ENCODE assay signal across 10 cellular contexts in the genomic region with DNA sequence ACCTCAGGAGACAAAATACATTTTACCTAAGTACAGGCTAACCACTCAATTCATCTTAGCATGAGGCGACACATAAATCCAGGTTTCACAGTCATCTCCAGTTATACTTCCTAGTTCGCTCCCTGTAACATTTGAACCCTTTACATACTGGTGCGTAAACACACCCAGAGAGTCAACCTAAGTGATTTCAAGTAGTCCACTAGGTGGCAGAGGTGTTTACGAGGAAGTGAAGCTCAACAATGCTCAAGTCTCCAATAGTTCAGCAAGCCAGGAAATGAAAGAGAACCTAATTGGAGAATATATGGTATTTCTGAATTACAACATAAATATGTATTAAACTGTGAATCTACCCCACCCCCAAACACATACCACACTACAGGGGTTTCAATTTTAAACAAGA.
DNase-seq lines count a peak whose midpoint lies in the region; ATAC-seq and TF ChIP-seq lines count a peak whose summit lies in the region.
"Had no signal": no experiment of that assay in that cellular context is flagged by ENCODE, and none has a peak within 500 bp of the region (broad histone marks: within the 10 kb centered on the region; RNA-seq: fewer than 3 reads in every experiment).

No MANE protein-coding gene starts in this region.

- peaks cover 2% of the 10 kb centered on the region for H3K27me3 Mint-ChIP-seq in neural progenitor cell (ENCODE audit: insufficient read depth, low read depth)

- no peaks in the 10 kb centered on the region for H3K79me2 ChIP-seq in neural progenitor cell (ENCODE audit: low read depth)

- ATAC-seq in GM18867 (IDR thresholded peaks at IDR 0.05; ENCODE audit: unreplicated experiment) = no peak
- ATAC-seq in HG03354 (IDR thresholded peaks at IDR 0.05; ENCODE audit: poor library complexity, severe bottlenecking, unreplicated experiment) = no peak
- ATAC-seq: activated CD8-positive, alpha-beta T cell treated with anti-CD3 and anti-CD28 coated beads, Interleukin-2, amount 10 ng/mL, durations not matched to agents 7 days and 5 days had no signal

- no peak overlapping the region for H3K9ac ChIP-seq in neural progenitor cell

- intact Hi-C loops in adrenal gland (cut with DNase I) = no loop called here

- no peak for TF ChIP-seq POLR2A in adrenal gland (IDR thresholded peaks at IDR 0.05)

- 72 to 92% (median 86%) methylated on average over 4 of the region's 4 CpGs for WGBS in adrenal gland, 4 donors

- DNase-seq in NOMO-1 treated with DMSO at 0.1 percent for 48 hours (lab: John Stamatoyannopoulos, UW; ENCODE audit: unreplicated experiment) (peak; percentile 9), NOMO-1 treated with dmso at 0.1 percent for 144 hours (lab: John Stamatoyannopoulos, UW; ENCODE audit: unreplicated experiment) (no peak), LoVo (ENCODE audit: low spot score) (peak; percentile 38), adrenal gland (peak in 1 of 7 donors; percentile 9), neural progenitor cell (ENCODE audit: low spot score) (peak; percentile 20), ureter (ENCODE audit: low spot score) (no peak)
- DNase-seq: activated CD8-positive, alpha-beta T cell treated with anti-CD3 and anti-CD28 coated beads, Interleukin-2, amount 10 ng/mL, durations not matched to agents 7 days and 5 days; foreskin fibroblast had no signal

- H3K4me1 Mint-ChIP-seq in neural progenitor cell = no peaks in the 10 kb centered on the region

- H3K9me3 ChIP-seq in adrenal gland (replicated peaks in 1 of 3) (no peaks in the 10 kb centered on the region), neural progenitor cell (ENCODE audit: low read depth) (no peaks in the 10 kb centered on the region)

- H3K27ac Mint-ChIP-seq in neural progenitor cell = no peak overlapping the region
- H3K27ac Mint-ChIP-seq: activated CD8-positive, alpha-beta T cell treated with anti-CD3 and anti-CD28 coated beads, Interleukin-2, amount 10 ng/mL, durations not matched to agents 7 days and 5 days had no signal

- H3K4me1 ChIP-seq in adrenal gland (replicated peaks in 1 of 2) = no peaks in the 10 kb centered on the region
- no peaks in the 10 kb centered on the region for H3K4me1 ChIP-seq in neural progenitor cell

- no peak overlapping the region for H3K4me2 ChIP-seq in neural progenitor cell

- no peaks in the 10 kb centered on the region for H3K27me3 ChIP-seq in adrenal gland
- H3K27me3 ChIP-seq in neural progenitor cell = no peaks in the 10 kb centered on the region

- H3K4me3 Mint-ChIP-seq in neural progenitor cell = no peak overlapping the region
- H3K4me3 Mint-ChIP-seq: activated CD8-positive, alpha-beta T cell treated with anti-CD3 and anti-CD28 coated beads, Interleukin-2, amount 10 ng/mL, durations not matched to agents 7 days and 5 days had no signal

- no peaks in the 10 kb centered on the region for H4K20me1 ChIP-seq in neural progenitor cell (ENCODE audit: low read depth)

- H3K4me3 ChIP-seq in adrenal gland (no peak overlapping the region), neural progenitor cell (no peak overlapping the region)

- H3K36me3 ChIP-seq in adrenal gland (replicated peaks in 1 of 2) (no peaks in the 10 kb centered on the region), neural progenitor cell (no peaks in the 10 kb centered on the region)

- peak in 5 of 6 experiments; percentile 17 to 45 (median 39) for TF ChIP-seq CTCF in adrenal gland (IDR thresholded peaks at IDR 0.05)
- TF ChIP-seq CTCF in neural progenitor cell (IDR thresholded peaks at IDR 0.05) = peak; percentile 40

- no peak overlapping the region for H2AFZ ChIP-seq in neural progenitor cell (replicated peaks)

- peaks cover 13% of the 10 kb centered on the region for H3K9me3 Mint-ChIP-seq in neural progenitor cell

- no peaks in the 10 kb centered on the region for H3K36me3 Mint-ChIP-seq in neural progenitor cell

- H3K27ac ChIP-seq in adrenal gland (no peak overlapping the region), neural progenitor cell (no peak overlapping the region)

- no peaks in the 10 kb centered on the region for H3F3A ChIP-seq in neural progenitor cell (ENCODE audit: low read depth)

Comparison
In these comparisons a context has a peak if more than half of its experiments do, and no peak if none do; other contexts are left out.
1. DNase-seq: peak in NOMO-1 treated with DMSO at 0.1 percent for 48 hours (single experiment), LoVo (single experiment) and neural progenitor cell (single experiment); none in NOMO-1 treated with dmso at 0.1 percent for 144 hours (single experiment) and ureter (single experiment).